Comparison of ENCODE assay signal across 13 cellular contexts in genomic region chr7:49774459-49775064, GRCh38. TPM values are rescaled to one million over a fixed set of nuclear protein-coding genes. Genes with fewer than 3 reads are reported as not detected.
DNase-seq lines count a peak whose midpoint lies in the region; ATAC-seq and TF ChIP-seq lines count a peak whose summit lies in the region.
"Had no signal": no experiment of that assay in that cellular context is flagged by ENCODE, and none has a peak within 500 bp of the region (broad histone marks: within the 10 kb centered on the region; RNA-seq: fewer than 3 reads in every experiment).

No MANE protein-coding gene starts in this region.

- CTCF ChIA-PET in MCF 10A (lab: Yijun Ruan, JAX), result no interaction called here

- H3K27me3 ChIP-seq in breast epithelium (peaks cover 0 to 45% of the 10 kb centered on the region in 2 donors), heart left ventricle (peaks cover 0 to 51% (median 4%) of the 10 kb centered on the region in 9 donors), neuronal stem cell (ENCODE audit: control insufficient read depth in 3 of 3, insufficient read depth in 3 of 3, low read depth in 1 of 3, low read length in 3 of 3) (peaks cover 7 to 79% (median 24%) of the 10 kb centered on the region in 3 experiments), vagina (no peaks in the 10 kb centered on the region)

- H3K36me3 ChIP-seq in breast epithelium (no peaks in the 10 kb centered on the region), heart left ventricle (no peaks in the 10 kb centered on the region), neuronal stem cell (replicated peaks in 1 of 2; ENCODE audit: control insufficient read depth in 2 of 2, insufficient read depth in 2 of 2, low read length in 2 of 2) (no peaks in the 10 kb centered on the region), vagina (no peaks in the 10 kb centered on the region)

- H3K4me3 ChIP-seq in breast epithelium (peak overlapping the region; percentile 47 to 65 (median 47)), heart left ventricle (peak overlapping the region; percentile 52 to 83 (median 60)), neuronal stem cell (ENCODE audit: low read length in 2 of 2) (peak overlapping the region in 1 of 2 donors; percentile 85), vagina (peak overlapping the region; percentile 47 to 52)

- peaks cover 7% of the 10 kb centered on the region for H3K9me3 Mint-ChIP-seq in MCF 10A (ENCODE audit: unreplicated experiment)

- WGBS in heart left ventricle, 4 donors, result 1% methylated on average over 30 to 36 of the region's 36 CpGs
- WGBS in neuronal stem cell (ENCODE audit: extremely low coverage in 2 of 2, insufficient read length in 2 of 2, insufficient replicate concordance in 1 of 2), 2 donors, result no CpG with 5 or more reads among the region's 36 CpGs

- no TSS peak for BruUV-seq in MCF 10A (replicated peaks; lab: Mats Ljungman, UMichigan)

- peak overlapping the region; percentile 10 for H3K9ac ChIP-seq in neuronal stem cell (ENCODE audit: low read depth, low read length, poor library complexity)

- no peak overlapping the region for H3K23ac ChIP-seq in neuronal stem cell (ENCODE audit: low read depth, low read length, poor library complexity)

- no peak overlapping the region for H2BK12ac ChIP-seq in neuronal stem cell (ENCODE audit: low read length)

- H3K4me2 ChIP-seq in neuronal stem cell (ENCODE audit: insufficient read depth, low read length, poor library complexity, severe bottlenecking), result peak overlapping the region; percentile 100

- H2BK15ac ChIP-seq in neuronal stem cell (ENCODE audit: low read length), result no peak overlapping the region

- no peak overlapping the region for H2AK5ac ChIP-seq in neuronal stem cell (ENCODE audit: low read depth, low read length)

- H3K36me3 Mint-ChIP-seq in MCF 10A (ENCODE audit: insufficient read depth, unreplicated experiment), result no peaks in the 10 kb centered on the region

- no peak overlapping the region for H2BK5ac ChIP-seq in neuronal stem cell (ENCODE audit: low read length)

- POLR2A ChIA-PET in MCF 10A (lab: Yijun Ruan, JAX), result no interaction called here

- peaks cover 27% of the 10 kb centered on the region for H3K27me3 Mint-ChIP-seq in MCF 10A (ENCODE audit: insufficient read depth, unreplicated experiment)

- no peaks in the 10 kb centered on the region for H3K79me1 ChIP-seq in neuronal stem cell (ENCODE audit: low read depth, low read length)

- no peak overlapping the region for H3K27ac Mint-ChIP-seq in MCF 10A (ENCODE audit: low read depth, unreplicated experiment)

- peak overlapping the region; percentile 80 for H2AFZ ChIP-seq in neuronal stem cell (ENCODE audit: low read length)

- H4K91ac ChIP-seq in neuronal stem cell (ENCODE audit: low read depth, low read length, poor library complexity), result no peak overlapping the region

- no peak overlapping the region for H3K4me3 Mint-ChIP-seq in MCF 10A (ENCODE audit: unreplicated experiment)

- no peak overlapping the region for H2BK120ac ChIP-seq in neuronal stem cell (ENCODE audit: low read depth, low read length)

- peak overlapping the region; percentile 78 for H3K18ac ChIP-seq in neuronal stem cell (ENCODE audit: low read length)

- H3K9me3 ChIP-seq in breast epithelium (no peaks in the 10 kb centered on the region), heart left ventricle (no peaks in the 10 kb centered on the region), neuronal stem cell (replicated peaks in 1 of 2; ENCODE audit: control insufficient read depth in 2 of 2, insufficient read depth in 1 of 2, low read depth in 1 of 2, low read length in 2 of 2) (no peaks in the 10 kb centered on the region), vagina (no peaks in the 10 kb centered on the region)

- no peak for TF ChIP-seq POLR2A in breast epithelium (IDR thresholded peaks at IDR 0.05)
- TF ChIP-seq POLR2A in heart left ventricle (IDR thresholded peaks at IDR 0.05), result no peak
- TF ChIP-seq POLR2A in vagina (IDR thresholded peaks at IDR 0.05), result no peak

- H3K4me1 ChIP-seq in breast epithelium, result peaks cover 7 to 19% of the 10 kb centered on the region in 2 donors
- peaks cover 0 to 58% (median 3%) of the 10 kb centered on the region in 12 donors for H3K4me1 ChIP-seq in heart left ventricle
- H3K4me1 ChIP-seq in neuronal stem cell (ENCODE audit: control insufficient read depth in 2 of 2, insufficient read depth in 1 of 2, low read depth in 1 of 2, low read length in 2 of 2), result peaks cover 0 to 4% of the 10 kb centered on the region in 2 donors
- peaks cover 30% of the 10 kb centered on the region for H3K4me1 ChIP-seq in vagina

- H3K14ac ChIP-seq in neuronal stem cell (ENCODE audit: low read length), result no peak overlapping the region

- H3K4ac ChIP-seq in neuronal stem cell (ENCODE audit: low read length), result no peak overlapping the region

- H3K27ac ChIP-seq in breast epithelium, result no peak overlapping the region
- peak overlapping the region; percentile 72 to 96 (median 86) for H3K27ac ChIP-seq in heart left ventricle
- no peak overlapping the region for H3K27ac ChIP-seq in neuronal stem cell (replicated peaks; ENCODE audit: low read length)
- H3K27ac ChIP-seq in vagina, result no peak overlapping the region

- no peak for TF ChIP-seq CTCF in breast epithelium (IDR thresholded peaks at IDR 0.05)
- TF ChIP-seq CTCF in MCF 10A (IDR thresholded peaks at IDR 0.05; ENCODE audit: unreplicated experiment), result no peak
- TF ChIP-seq CTCF in heart left ventricle (IDR thresholded peaks at IDR 0.05), result no peak
- no peak for TF ChIP-seq CTCF in vagina (IDR thresholded peaks at IDR 0.05)

- H3K4me1 Mint-ChIP-seq in MCF 10A (ENCODE audit: insufficient read depth, unreplicated experiment), result no peaks in the 10 kb centered on the region

- peak; percentile 2 to 43 (median 32) for ATAC-seq in heart left ventricle

- intact Hi-C loops in breast epithelium (cut with DNase I; ENCODE audit: low total_unique reads), result no loop called here
- intact Hi-C loops in MCF 10A (cut with micrococcal nuclease), result no loop called here
- intact Hi-C loops in heart left ventricle (cut with DNase I), result loop anchor here in 6 of 10 donors (5.0 to 10.0 kb wide), 8 partner anchors 57 to 287 kb away; no protein-coding TSS in a partner anchor
- intact Hi-C loops in vagina (cut with DNase I), result no loop called here

- no peak overlapping the region for H4K8ac ChIP-seq in neuronal stem cell (ENCODE audit: low read depth, low read length)

- no peak for DNase-seq in breast epithelium (ENCODE audit: low spot score in 2 of 2)
- DNase-seq in MCF 10A (ENCODE audit: unreplicated experiment), result no peak
- peak in 2 of 5 donors; percentile 26 to 38 for DNase-seq in heart left ventricle
- peak; percentile 47 for DNase-seq in neuronal stem cell (ENCODE audit: low spot score)
- DNase-seq in vagina (ENCODE audit: extremely low spot score in 2 of 2), result no peak
- no peak for DNase-seq in NCI-H1694 (lab: John Stamatoyannopoulos, UW)
- DNase-seq in NCI-H2029 treated with DMSO at 0.1 percent for 48 hours (lab: John Stamatoyannopoulos, UW), result no peak
- DNase-seq in COLO829 (ENCODE audit: low spot score), result no peak
- DNase-seq: activated T-cell treated with anti-CD3 and anti-CD28 coated beads, Interleukin-2, amount 50 U/mL, for 1 hour; GOT3; NCI-H2107; T-helper 1 cell had no signal

RNA-seq across cellular contexts. Expression of gene VWC2, which starts 1.1 kb away (rescaled TPM):
- total RNA-seq in breast epithelium, result under 1 TPM in 2 of 3 donors, not detected in 1; under 0.01 to 0.16 TPM
- not detected in 2 replicates for total RNA-seq in MCF 10A (2022)
- total RNA-seq in heart left ventricle, result 10 to 100 TPM in 2 of 9 donors, 1 to 10 TPM in 7; 3.6 to 10.1 (median 6.8) TPM
- 1 to 10 TPM; 2.3 to 4.2 TPM for polyA plus RNA-seq in heart left ventricle
- polyA plus RNA-seq in neuronal stem cell (2013, experiment 1 of 2), result 0.32 TPM
- polyA plus RNA-seq in neuronal stem cell (2013, experiment 2 of 2), result 0.33 TPM
- total RNA-seq in vagina, result under 0.01 TPM
- total RNA-seq: liver had no signal
- polyA plus RNA-seq: liver had no signal

Comparison
In these comparisons a context has a peak if more than half of its experiments do, and no peak if none do; other contexts are left out.
1. H3K27ac ChIP-seq: peak in heart left ventricle (12 of 12); none in breast epithelium (0 of 2), neuronal stem cell (single experiment) and vagina (single experiment).
2. intact Hi-C loops: an anchor here in heart left ventricle (5.0 to 10.0 kb wide); none called in breast epithelium, MCF 10A and vagina.